9 cellular contexts compared by ENCODE assay signal in genomic region chr17:81834831-81835267, GRCh38. TPM values are rescaled to one million over a fixed set of nuclear protein-coding genes. Genes with fewer than 3 reads are reported as not detected.
DNase-seq lines count a peak whose midpoint lies in the region; ATAC-seq, FAIRE-seq and TF ChIP-seq lines count a peak whose summit lies in the region.
"Had no signal": no experiment of that assay in that cellular context is flagged by ENCODE, and none has a peak within 500 bp of the region (broad histone marks: within the 10 kb centered on the region; RNA-seq: fewer than 3 reads in every experiment).

A gene with protein sequence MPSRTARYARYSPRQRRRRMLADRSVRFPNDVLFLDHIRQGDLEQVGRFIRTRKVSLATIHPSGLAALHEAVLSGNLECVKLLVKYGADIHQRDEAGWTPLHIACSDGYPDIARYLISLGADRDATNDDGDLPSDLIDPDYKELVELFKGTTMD (minus strand): TSS chr17:81835050. CDS start chr17:81834953, 97 bp downstream.

- TF ChIP-seq CTCF in Calu3 (IDR thresholded peaks at IDR 0.05; ENCODE audit: unreplicated experiment): no peak
- TF ChIP-seq CTCF in OCI-LY3 (IDR thresholded peaks at IDR 0.05; ENCODE audit: low read depth, low read length): no peak
- TF ChIP-seq CTCF in endothelial cell of umbilical vein (IDR thresholded peaks at IDR 0.05; ENCODE audit: extremely low read depth in 1 of 2, insufficient read depth in 1 of 2, low read depth in 1 of 2, low read length in 2 of 2): no peak
- no peak for TF ChIP-seq CTCF in osteoblast (IDR thresholded peaks at IDR 0.05; ENCODE audit: extremely low read depth, low read depth, low read length)

- H3K4me1 Mint-ChIP-seq in Calu3 (ENCODE audit: low read depth, unreplicated experiment): peaks cover 10% of the 10 kb centered on the region

- CTCF ChIA-PET in Calu3 (lab: Charles Lee) (no interaction called here), endothelial cell of umbilical vein (lab: Charles Lee) (no interaction called here)

- H3K79me2 ChIP-seq in OCI-LY3 (ENCODE audit: low read length) (peaks cover 30% of the 10 kb centered on the region), endothelial cell of umbilical vein (ENCODE audit: control insufficient read depth, insufficient read depth, low read length) (peaks cover 9% of the 10 kb centered on the region), osteoblast (ENCODE audit: insufficient read depth, low read length) (peaks cover 33% of the 10 kb centered on the region)

- H2AFZ ChIP-seq in OCI-LY3 (ENCODE audit: low read depth, low read length) (no peak within 1 kb of the TSS), endothelial cell of umbilical vein (ENCODE audit: low read depth, low read length) (no peak within 1 kb of the TSS), osteoblast (ENCODE audit: low read length) (peak within 1 kb of the TSS; percentile 65)

- no peaks in the 10 kb centered on the region for H3K9me1 ChIP-seq in endothelial cell of umbilical vein (replicated peaks; ENCODE audit: control insufficient read depth, extremely low read depth, insufficient read depth, low read length)

- peak within 1 kb of the TSS; percentile 64 for H3K27ac ChIP-seq in OCI-LY3 (ENCODE audit: low read length)
- H3K27ac ChIP-seq in endothelial cell of umbilical vein (ENCODE audit: insufficient read depth, low read depth, low read length): no peak within 1 kb of the TSS
- H3K27ac ChIP-seq in osteoblast (ENCODE audit: low read depth, low read length): peak within 1 kb of the TSS; percentile 78

- H3K4me2 ChIP-seq in OCI-LY3 (ENCODE audit: low read length) (peak within 1 kb of the TSS; percentile 94), endothelial cell of umbilical vein (ENCODE audit: insufficient read depth, low read length) (peak within 1 kb of the TSS; percentile 70), osteoblast (ENCODE audit: insufficient read depth, low read length) (peak within 1 kb of the TSS; percentile 83)

- POLR2A ChIA-PET in endothelial cell of umbilical vein (lab: Charles Lee): no interaction called here

- no TSS peak for BruUV-seq in Calu3 (replicated peaks; lab: Mats Ljungman, UMichigan)
- no TSS peak for BruUV-seq in endothelial cell of umbilical vein (replicated peaks; lab: Mats Ljungman, UMichigan)

- peak within 1 kb of the TSS; percentile 58 for H3K27ac Mint-ChIP-seq in Calu3 (ENCODE audit: unreplicated experiment)

- peaks cover 46% of the 10 kb centered on the region for H3K36me3 Mint-ChIP-seq in Calu3 (ENCODE audit: insufficient read depth, unreplicated experiment)

- peak within 1 kb of the TSS; percentile 89 for H3K9ac ChIP-seq in OCI-LY3 (ENCODE audit: low read length)
- H3K9ac ChIP-seq in endothelial cell of umbilical vein (replicated peaks; ENCODE audit: extremely low read depth, insufficient read depth, low read length): no peak within 1 kb of the TSS

- H3K9me3 ChIP-seq in OCI-LY3 (ENCODE audit: insufficient read depth, low read length) (no peaks in the 10 kb centered on the region), endothelial cell of umbilical vein (replicated peaks; ENCODE audit: control insufficient read depth, insufficient read depth, low read length) (no peaks in the 10 kb centered on the region), osteoblast (ENCODE audit: low read depth, low read length) (no peaks in the 10 kb centered on the region)

- H3K27me3 Mint-ChIP-seq in Calu3 (ENCODE audit: unreplicated experiment): no peaks in the 10 kb centered on the region

- no peak for DNase-seq in Calu3
- no peak for DNase-seq in endothelial cell of umbilical vein (ENCODE audit: low read depth, low spot score)
- DNase-seq in osteoblast (ENCODE audit: insufficient read length, low spot score, missing footprints): no peak
- DNase-seq in head of caudate nucleus: no peak
- DNase-seq in anterior cingulate cortex (lab: John Stamatoyannopoulos, UW): no peak
- no peak for DNase-seq in DMS153 treated with DMSO at 0.1 percent for 48 hours (lab: John Stamatoyannopoulos, UW; ENCODE audit: unreplicated experiment)

- TF ChIP-seq POLR2A in endothelial cell of umbilical vein (IDR thresholded peaks at IDR 0.05; ENCODE audit: low read depth, low read length): no peak

- peak within 1 kb of the TSS; percentile 80 for H3K4me3 ChIP-seq in OCI-LY3 (ENCODE audit: low read length)
- peak within 1 kb of the TSS in 1 of 3 experiments; percentile 40 for H3K4me3 ChIP-seq in endothelial cell of umbilical vein (replicated peaks in 1 of 3; ENCODE audit: insufficient read depth in 1 of 3, low read depth in 1 of 3, low read length in 3 of 3)
- H3K4me3 ChIP-seq in osteoblast (ENCODE audit: insufficient read depth, low read length): peak within 1 kb of the TSS; percentile 84

- intact Hi-C loops in Calu3 (cut with micrococcal nuclease; ENCODE audit: unreplicated experiment) (no loop called here), endothelial cell of umbilical vein (cut with micrococcal nuclease) (no loop called here), head of caudate nucleus (cut with DNase I) (no loop called here)

- H4K20me1 ChIP-seq in OCI-LY3 (ENCODE audit: insufficient read depth, low read length) (no peaks in the 10 kb centered on the region), endothelial cell of umbilical vein (replicated peaks; ENCODE audit: control insufficient read depth, extremely low read depth, insufficient read depth, low read length) (no peaks in the 10 kb centered on the region), osteoblast (ENCODE audit: insufficient read depth, low read length) (peaks cover 10% of the 10 kb centered on the region)

- H3K4me1 ChIP-seq in OCI-LY3 (ENCODE audit: low read length): peaks cover 16% of the 10 kb centered on the region
- peaks cover 11% of the 10 kb centered on the region for H3K4me1 ChIP-seq in endothelial cell of umbilical vein (ENCODE audit: control insufficient read depth, extremely low read depth, insufficient read depth, low read length)
- peaks cover 21% of the 10 kb centered on the region for H3K4me1 ChIP-seq in osteoblast (ENCODE audit: insufficient read depth, low read length)

- no peaks in the 10 kb centered on the region for H3K36me3 ChIP-seq in OCI-LY3 (replicated peaks; ENCODE audit: low read depth, low read length)
- H3K36me3 ChIP-seq in endothelial cell of umbilical vein (ENCODE audit: control insufficient read depth in 2 of 2, extremely low read depth in 1 of 2, insufficient read depth in 2 of 2, low read length in 2 of 2): peaks cover 0 to 1% of the 10 kb centered on the region in 2 experiments
- no peaks in the 10 kb centered on the region for H3K36me3 ChIP-seq in osteoblast (ENCODE audit: insufficient read depth, low read length)

- no peaks in the 10 kb centered on the region for H3K9me3 Mint-ChIP-seq in Calu3 (ENCODE audit: low read depth, unreplicated experiment)

- H3K27me3 ChIP-seq in OCI-LY3 (ENCODE audit: low read depth, low read length) (no peaks in the 10 kb centered on the region), endothelial cell of umbilical vein (ENCODE audit: control insufficient read depth in 2 of 2, insufficient read depth in 2 of 2, low read length in 2 of 2) (no peaks in the 10 kb centered on the region), osteoblast (ENCODE audit: insufficient read depth, low read length) (no peaks in the 10 kb centered on the region)

- no peak for ATAC-seq in esophagus mucosa

- no peak for FAIRE-seq in endothelial cell of umbilical vein (lab: Jason Lieb, UNC)

- H3K4me3 Mint-ChIP-seq in Calu3 (ENCODE audit: low read depth, unreplicated experiment): peak within 1 kb of the TSS; percentile 79

- dilution Hi-C loops in endothelial cell of umbilical vein (cut with MboI; ENCODE audit: extremely low pct_ligation_motif_present, low sequenced_read_pairs): no loop called here

TF ChIP-seq in endothelial cell of umbilical vein, 7 proteins besides CTCF, POLR2A, EP300 and RAD21:
- TF ChIP-seq FOS (IDR thresholded peaks at IDR 0.05; ENCODE audit: borderline replicate concordance, insufficient read depth, low read length) (no peak), MYC (IDR thresholded peaks at IDR 0.05; ENCODE audit: low read depth, low read length) (no peak), EZH2 (IDR thresholded peaks at IDR 0.05; ENCODE audit: borderline replicate concordance, low read depth, low read length, severe bottlenecking) (no peak), JUN (IDR thresholded peaks at IDR 0.05; ENCODE audit: borderline replicate concordance, insufficient read depth, insufficient read length, low read depth) (no peak), POLR2AphosphoS5 (IDR thresholded peaks at IDR 0.05; ENCODE audit: insufficient read depth, low read depth, low read length) (no peak), GATA2 (IDR thresholded peaks at IDR 0.05; ENCODE audit: insufficient read depth, insufficient read length, low read depth, low read length) (no peak)
- TF ChIP-seq, protein P1, sequence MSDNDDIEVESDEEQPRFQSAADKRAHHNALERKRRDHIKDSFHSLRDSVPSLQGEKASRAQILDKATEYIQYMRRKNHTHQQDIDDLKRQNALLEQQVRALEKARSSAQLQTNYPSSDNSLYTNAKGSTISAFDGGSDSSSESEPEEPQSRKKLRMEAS (IDR thresholded peaks at IDR 0.05; ENCODE audit: insufficient read depth, insufficient read length): no peak
TF ChIP-seq in endothelial cell of umbilical vein: peak in this region for 0.

RNA-seq across cellular contexts. Expression of the gene that starts here (rescaled TPM):
- total RNA-seq in Calu3 (2022) (not detected in 2 replicates), endothelial cell of umbilical vein (not detected in 2 replicates), osteoblast (not detected in 2 replicates), esophagus mucosa (0.24 TPM)
- not detected in 2 replicates for polyA plus RNA-seq in endothelial cell of umbilical vein
- not detected in 2 replicates for polyA plus RNA-seq in endothelial cell of umbilical vein (2011; cell fraction: cytosol; rRNA removed)
- 0.10 TPM in 1 of 2 replicates, not detected in the other for polyA plus RNA-seq in endothelial cell of umbilical vein (2011; cell fraction: nucleus; rRNA removed)
- not detected in 2 replicates for polyA plus RNA-seq in endothelial cell of umbilical vein (2012)
- polyA minus RNA-seq in endothelial cell of umbilical vein: not detected in 2 replicates
- polyA minus RNA-seq in endothelial cell of umbilical vein (2011; cell fraction: cytosol; rRNA and poly(A)+ RNA removed): not detected
- polyA minus RNA-seq in endothelial cell of umbilical vein (2011; cell fraction: nucleus; rRNA and poly(A)+ RNA removed): not detected in 2 replicates
- total RNA-seq: mononuclear cell had no signal
